ENCODE assay signal across 8 cellular contexts in the genomic region with DNA sequence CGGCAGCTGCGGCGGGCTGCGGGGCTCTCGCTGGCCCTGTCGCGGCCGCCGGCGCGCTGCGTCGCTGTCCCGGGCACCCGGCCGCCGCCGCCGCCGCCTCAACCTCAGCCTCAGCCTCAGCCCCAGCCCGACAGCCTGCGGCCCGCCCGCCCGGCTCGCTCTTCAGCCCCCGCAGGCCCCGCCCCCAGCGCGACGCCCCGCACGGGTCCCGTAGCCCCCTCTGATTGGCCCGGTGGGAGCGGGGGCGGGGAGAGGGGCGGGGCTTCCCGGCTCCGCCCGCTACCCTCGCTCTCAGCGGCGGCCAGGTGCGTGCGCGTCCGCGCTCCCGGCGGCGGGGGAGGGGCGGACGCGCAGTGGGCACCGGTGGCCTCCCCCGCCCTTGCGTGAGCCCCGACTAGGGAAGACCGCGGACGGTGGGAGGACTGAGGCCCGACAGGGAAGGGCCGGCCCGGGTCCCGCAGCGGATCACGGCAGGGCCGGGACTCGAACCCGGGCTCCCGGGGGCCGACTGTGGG. TPM values are rescaled to one million over a fixed set of nuclear protein-coding genes. Genes with fewer than 3 reads are reported as not detected.
DNase-seq lines count a peak whose midpoint lies in the region; ATAC-seq and TF ChIP-seq lines count a peak whose summit lies in the region.

A gene with protein sequence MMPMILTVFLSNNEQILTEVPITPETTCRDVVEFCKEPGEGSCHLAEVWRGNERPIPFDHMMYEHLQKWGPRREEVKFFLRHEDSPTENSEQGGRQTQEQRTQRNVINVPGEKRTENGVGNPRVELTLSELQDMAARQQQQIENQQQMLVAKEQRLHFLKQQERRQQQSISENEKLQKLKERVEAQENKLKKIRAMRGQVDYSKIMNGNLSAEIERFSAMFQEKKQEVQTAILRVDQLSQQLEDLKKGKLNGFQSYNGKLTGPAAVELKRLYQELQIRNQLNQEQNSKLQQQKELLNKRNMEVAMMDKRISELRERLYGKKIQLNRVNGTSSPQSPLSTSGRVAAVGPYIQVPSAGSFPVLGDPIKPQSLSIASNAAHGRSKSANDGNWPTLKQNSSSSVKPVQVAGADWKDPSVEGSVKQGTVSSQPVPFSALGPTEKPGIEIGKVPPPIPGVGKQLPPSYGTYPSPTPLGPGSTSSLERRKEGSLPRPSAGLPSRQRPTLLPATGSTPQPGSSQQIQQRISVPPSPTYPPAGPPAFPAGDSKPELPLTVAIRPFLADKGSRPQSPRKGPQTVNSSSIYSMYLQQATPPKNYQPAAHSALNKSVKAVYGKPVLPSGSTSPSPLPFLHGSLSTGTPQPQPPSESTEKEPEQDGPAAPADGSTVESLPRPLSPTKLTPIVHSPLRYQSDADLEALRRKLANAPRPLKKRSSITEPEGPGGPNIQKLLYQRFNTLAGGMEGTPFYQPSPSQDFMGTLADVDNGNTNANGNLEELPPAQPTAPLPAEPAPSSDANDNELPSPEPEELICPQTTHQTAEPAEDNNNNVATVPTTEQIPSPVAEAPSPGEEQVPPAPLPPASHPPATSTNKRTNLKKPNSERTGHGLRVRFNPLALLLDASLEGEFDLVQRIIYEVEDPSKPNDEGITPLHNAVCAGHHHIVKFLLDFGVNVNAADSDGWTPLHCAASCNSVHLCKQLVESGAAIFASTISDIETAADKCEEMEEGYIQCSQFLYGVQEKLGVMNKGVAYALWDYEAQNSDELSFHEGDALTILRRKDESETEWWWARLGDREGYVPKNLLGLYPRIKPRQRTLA (minus strand): TSS at position 137 of the 515 bp plus-strand sequence. CDS start 268 bp downstream, outside the sequence.

- peak within 1 kb of the TSS; percentile 78 for H3K4me3 Mint-ChIP-seq in activated CD8-positive, alpha-beta T cell treated with anti-CD3 and anti-CD28 coated beads, Interleukin-2, amount 10 ng/mL, durations not matched to agents 7 days and 5 days

- ATAC-seq in HG03457 (IDR thresholded peaks at IDR 0.05; ENCODE audit: unreplicated experiment): peak; percentile 62
- peak; percentile 97 for ATAC-seq in activated CD8-positive, alpha-beta T cell treated with anti-CD3 and anti-CD28 coated beads, Interleukin-2, amount 10 ng/mL, durations not matched to agents 7 days and 5 days
- peak; percentile 97 for ATAC-seq in lung (ENCODE audit: insufficient read depth, low FRiP score)

- peak within 1 kb of the TSS; percentile 58 for H3K27ac Mint-ChIP-seq in activated CD8-positive, alpha-beta T cell treated with anti-CD3 and anti-CD28 coated beads, Interleukin-2, amount 10 ng/mL, durations not matched to agents 7 days and 5 days

- whole genome bisulfite sequencing in ectodermal cell, 2 experiments: 0 to 1% methylated on average over 73 of the region's 73 CpGs
- WGBS in lung, 2 donors: 0 to 1% methylated on average over 25 to 73 of the region's 73 CpGs

- no peaks in the 10 kb centered on the region for H3K36me3 ChIP-seq in BJ (ENCODE audit: control insufficient read depth, insufficient read depth, low read length)
- no peaks in the 10 kb centered on the region for H3K36me3 ChIP-seq in ectodermal cell (ENCODE audit: control insufficient read depth, insufficient read depth, low read length)
- peaks cover 1 to 5% of the 10 kb centered on the region in 2 donors for H3K36me3 ChIP-seq in lung (ENCODE audit: control insufficient read depth in 2 of 2, insufficient read depth in 2 of 2, low read length in 2 of 2)

- H3K4me1 Mint-ChIP-seq in activated CD8-positive, alpha-beta T cell treated with anti-CD3 and anti-CD28 coated beads, Interleukin-2, amount 10 ng/mL, durations not matched to agents 7 days and 5 days (ENCODE audit: low read depth): peaks cover 15% of the 10 kb centered on the region

- H3K36me3 Mint-ChIP-seq in activated CD8-positive, alpha-beta T cell treated with anti-CD3 and anti-CD28 coated beads, Interleukin-2, amount 10 ng/mL, durations not matched to agents 7 days and 5 days (ENCODE audit: low read depth): peaks cover 3% of the 10 kb centered on the region

- H3K27me3 ChIP-seq in BJ (ENCODE audit: control insufficient read depth, insufficient read depth, low read length) (no peaks in the 10 kb centered on the region), ectodermal cell (ENCODE audit: control insufficient read depth, insufficient read depth, low read length, poor library complexity, severe bottlenecking) (peaks cover 54% of the 10 kb centered on the region), lung (ENCODE audit: control insufficient read depth, insufficient read depth) (no peaks in the 10 kb centered on the region)

- H3K9me3 ChIP-seq in ectodermal cell (ENCODE audit: control insufficient read depth, low read length) (no peaks in the 10 kb centered on the region), lung (ENCODE audit: control insufficient read depth in 2 of 2, insufficient read depth in 1 of 2, low read length in 1 of 2) (no peaks in the 10 kb centered on the region)

- peak; percentile 19 for DNase-seq in BJ (ENCODE audit: low read depth)
- peak; percentile 98 for DNase-seq in GM19240 (ENCODE audit: insufficient read length, low spot score)
- DNase-seq in NCI-H774 (lab: John Stamatoyannopoulos, UW): peak; percentile 90
- peak; percentile 93 for DNase-seq in activated CD8-positive, alpha-beta T cell treated with anti-CD3 and anti-CD28 coated beads, Interleukin-2, amount 10 ng/mL, durations not matched to agents 7 days and 5 days
- peak; percentile 91 for DNase-seq in lung (ENCODE audit: low spot score)
- DNase-seq in stimulated activated CD4-positive, alpha-beta T cell treated with anti-CD3 and anti-CD28 coated beads, TNF-alpha, amount 100 ng/mL, for 1 hour (ENCODE audit: low read depth in 3 of 3, low spot score in 1 of 3): peak; percentile 87 to 98 (median 90)

- POLR2A ChIA-PET in BJ (lab: Charles Lee): no interaction called here
- POLR2A ChIA-PET in activated CD8-positive, alpha-beta T cell treated with anti-CD3 and anti-CD28 coated beads, Interleukin-2, amount 10 ng/mL, durations not matched to agents 7 days and 5 days (lab: Charles Lee): no interaction called here

- H3K27ac ChIP-seq in ectodermal cell (ENCODE audit: insufficient read depth, low read depth, low read length, poor library complexity, severe bottlenecking) (no peak within 1 kb of the TSS), lung (ENCODE audit: low read depth in 1 of 2, low read length in 1 of 2) (peak within 1 kb of the TSS; percentile 93 to 94)

- peaks cover 23% of the 10 kb centered on the region for H3K27me3 Mint-ChIP-seq in activated CD8-positive, alpha-beta T cell treated with anti-CD3 and anti-CD28 coated beads, Interleukin-2, amount 10 ng/mL, durations not matched to agents 7 days and 5 days (ENCODE audit: low read depth)

- TF ChIP-seq CTCF in BJ (IDR thresholded peaks at IDR 0.05; ENCODE audit: insufficient read depth, low read depth, low read length) (no peak), lung (IDR thresholded peaks at IDR 0.05; ENCODE audit: control extremely low read depth, extremely low read depth) (no peak)

- CTCF ChIA-PET in BJ (lab: Yijun Ruan, JAX): no interaction called here
- CTCF ChIA-PET in activated CD8-positive, alpha-beta T cell treated with anti-CD3 and anti-CD28 coated beads, Interleukin-2, amount 10 ng/mL, durations not matched to agents 7 days and 5 days (lab: Charles Lee): no interaction called here

- peak within 1 kb of the TSS; percentile 89 for H3K4me3 ChIP-seq in BJ (ENCODE audit: low read depth, low read length)
- peak within 1 kb of the TSS; percentile 55 for H3K4me3 ChIP-seq in ectodermal cell (ENCODE audit: insufficient read depth, low read depth, low read length)
- peak within 1 kb of the TSS; percentile 91 for H3K4me3 ChIP-seq in lung

- H3K9me3 Mint-ChIP-seq in activated CD8-positive, alpha-beta T cell treated with anti-CD3 and anti-CD28 coated beads, Interleukin-2, amount 10 ng/mL, durations not matched to agents 7 days and 5 days (ENCODE audit: insufficient read depth): no peaks in the 10 kb centered on the region

- no peaks in the 10 kb centered on the region for H3K4me1 ChIP-seq in ectodermal cell (ENCODE audit: control insufficient read depth, insufficient read depth, low read length)
- peaks cover 3 to 8% of the 10 kb centered on the region in 2 donors for H3K4me1 ChIP-seq in lung (ENCODE audit: control insufficient read depth in 2 of 2, insufficient read depth in 2 of 2, low read length in 2 of 2)

RNA-seq across cellular contexts. Expression of the gene that starts here (rescaled TPM):
- polyA plus RNA-seq in BJ (2011; rRNA removed) (2.0 and 3.3 TPM in 2 replicates), lung (10 to 100 TPM; 12.0 to 29.2 TPM)
- polyA minus RNA-seq in BJ (2011; rRNA and poly(A)+ RNA removed): 3.8 and 4.2 TPM in 2 replicates
- total RNA-seq in activated CD8-positive, alpha-beta T cell treated with anti-CD3 and anti-CD28 coated beads, Interleukin-2, amount 10 ng/mL, durations not matched to agents 7 days and 5 days: 10 to 100 TPM; 11.9 to 12.6 TPM
- polyA plus RNA-seq in ectodermal cell (2013, experiment 1 of 4): 2.2 TPM
- polyA plus RNA-seq in ectodermal cell (2013, experiment 2 of 4): 2.4 TPM
- 3.2 TPM for polyA plus RNA-seq in ectodermal cell (2013, experiment 3 of 4)
- polyA plus RNA-seq in ectodermal cell (2013, experiment 4 of 4): 1.7 TPM
- 10 to 100 TPM; 47.5 to 66.6 TPM for total RNA-seq in lung

Comparison
In these comparisons a context has a peak if more than half of its experiments do, and no peak if none do; other contexts are left out.
1. DNase-seq: peak in every context shown above with its lines; median percentile 98 in GM19240; 93 in activated CD8-positive, alpha-beta T cell treated with anti-CD3 and anti-CD28 coated beads, Interleukin-2, amount 10 ng/mL, durations not matched to agents 7 days and 5 days; 91 in lung; 90 in NCI-H774; 90 in stimulated activated CD4-positive, alpha-beta T cell treated with anti-CD3 and anti-CD28 coated beads, TNF-alpha, amount 100 ng/mL, for 1 hour; 19 in BJ.